Comparison of ENCODE assay signal across 8 cellular contexts in the genomic region with DNA sequence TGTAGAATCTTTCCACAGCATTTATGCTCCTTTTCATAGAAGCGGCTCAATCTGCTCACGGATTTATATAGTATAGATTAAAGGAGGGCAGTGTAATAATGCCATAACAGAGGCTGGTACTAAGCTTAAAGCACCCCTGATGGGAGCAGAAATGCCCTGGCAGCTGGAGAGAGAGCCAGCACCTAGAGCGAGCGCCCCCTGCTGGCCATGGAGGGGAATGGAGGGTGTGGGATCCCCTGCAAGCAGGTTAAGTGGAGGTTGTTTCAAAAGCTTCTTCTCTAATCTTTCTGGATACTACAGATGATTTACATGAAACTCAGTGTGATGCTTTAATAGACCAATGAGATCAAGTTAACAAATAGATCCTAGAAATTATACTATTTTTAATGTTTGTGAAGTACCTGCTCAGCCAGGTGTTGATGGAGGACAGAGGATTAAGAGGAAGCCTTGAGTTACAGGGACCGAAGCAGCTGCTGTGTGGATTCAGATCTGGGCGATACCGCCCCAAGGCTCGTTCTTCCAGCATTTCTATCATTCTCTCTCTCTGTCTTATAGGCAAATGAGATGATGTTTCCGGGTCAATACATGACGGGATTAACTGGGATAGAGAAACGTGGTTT.
DNase-seq lines count a peak whose midpoint lies in the region; ATAC-seq and TF ChIP-seq lines count a peak whose summit lies in the region.

No MANE protein-coding gene starts in this region.

- H3K27me3 ChIP-seq in lung (ENCODE audit: control insufficient read depth, insufficient read depth) = no peaks in the 10 kb centered on the region

- H3K4me3 ChIP-seq in Jurkat, Clone E6-1 (ENCODE audit: low read length) = no peak overlapping the region
- no peak overlapping the region for H3K4me3 ChIP-seq in WI38 (ENCODE audit: low read depth, low read length)
- H3K4me3 ChIP-seq in lung = no peak overlapping the region

- no peaks in the 10 kb centered on the region for H3K9me3 ChIP-seq in lung (ENCODE audit: control insufficient read depth in 2 of 2, insufficient read depth in 1 of 2, low read length in 1 of 2)

- H3K27ac Mint-ChIP-seq in central memory CD8-positive, alpha-beta T cell (ENCODE audit: low read depth) = peak overlapping the region; percentile 55

- no peak overlapping the region for H3K4me3 Mint-ChIP-seq in central memory CD8-positive, alpha-beta T cell

- H3K27me3 Mint-ChIP-seq in central memory CD8-positive, alpha-beta T cell = no peaks in the 10 kb centered on the region

- ATAC-seq in central memory CD8-positive, alpha-beta T cell (replicated peaks; ENCODE audit: extremely low read depth, poor library complexity, severe bottlenecking) = no peak
- ATAC-seq in lung (ENCODE audit: insufficient read depth, low FRiP score) (no peak), HG03460 (IDR thresholded peaks at IDR 0.05; ENCODE audit: unreplicated experiment) (no peak)

- TF ChIP-seq CTCF in WI38 (IDR thresholded peaks at IDR 0.05; ENCODE audit: low read depth, low read length) (peak; percentile 51), lung (IDR thresholded peaks at IDR 0.05; ENCODE audit: control extremely low read depth, extremely low read depth) (peak; percentile 46)

- peak; percentile 9 for DNase-seq in NK-92 treated with Interleukin-12 subunit alpha and Interleukin-12 subunit beta, amount 100 ng/mL, for 24 hours (lab: John Stamatoyannopoulos, UW)
- no peak for DNase-seq in NK-92 (lab: John Stamatoyannopoulos, UW; ENCODE audit: unreplicated experiment)
- DNase-seq in Jurkat, Clone E6-1 (ENCODE audit: low read depth, low spot score) = peak; percentile 16
- peak; percentile 33 to 39 for DNase-seq in central memory CD8-positive, alpha-beta T cell (ENCODE audit: low spot score in 2 of 2)
- DNase-seq in lung (ENCODE audit: low spot score) = peak; percentile 53
- DNase-seq in stimulated activated naive CD4-positive, alpha-beta T cell (lab: John Stamatoyannopoulos, UW) = peak in 4 of 6 experiments; percentile 6 to 56 (median 12)

- H3K36me3 Mint-ChIP-seq in central memory CD8-positive, alpha-beta T cell (ENCODE audit: insufficient read depth) = peaks cover 6% of the 10 kb centered on the region

- H3K4me1 Mint-ChIP-seq in central memory CD8-positive, alpha-beta T cell = peaks cover 12% of the 10 kb centered on the region

- 51 to 52% methylated on average over 11 of the region's 11 CpGs for WGBS in lung, 2 donors

- H3K36me3 ChIP-seq in lung (ENCODE audit: control insufficient read depth in 2 of 2, insufficient read depth in 2 of 2, low read length in 2 of 2) = no peaks in the 10 kb centered on the region

- no peak overlapping the region for H3K27ac ChIP-seq in lung (ENCODE audit: low read depth in 1 of 2, low read length in 1 of 2)

- no peaks in the 10 kb centered on the region for H3K4me1 ChIP-seq in lung (ENCODE audit: control insufficient read depth in 2 of 2, insufficient read depth in 2 of 2, low read length in 2 of 2)

- H3K9me3 Mint-ChIP-seq in central memory CD8-positive, alpha-beta T cell = no peaks in the 10 kb centered on the region
